ENCODE assay signal across 32 cellular contexts in the genomic region with DNA sequence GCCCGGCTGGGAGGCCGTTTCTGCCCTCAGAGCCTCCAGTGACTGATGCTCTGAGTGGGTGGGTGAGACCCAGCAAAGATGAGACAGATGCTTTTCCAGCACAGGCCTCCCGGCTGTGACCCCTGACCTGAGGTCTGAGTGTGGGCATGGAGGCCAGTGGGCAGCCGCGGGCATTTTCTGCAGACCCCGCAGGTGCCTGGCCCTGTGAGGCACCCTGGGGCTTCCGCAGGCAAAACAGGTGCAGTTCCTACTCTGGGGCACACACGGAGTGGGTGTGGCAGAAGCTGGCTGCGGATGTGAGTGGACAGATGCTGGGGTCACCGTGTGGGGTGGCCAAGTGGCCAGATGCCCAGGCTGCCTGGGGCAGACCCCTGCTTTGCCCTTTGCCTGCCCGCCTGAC. TPM values are rescaled to one million over a fixed set of nuclear protein-coding genes. Genes with fewer than 3 reads are reported as not detected.
"Had no signal": no experiment of that assay in that cellular context is flagged by ENCODE, and none has a peak within 500 bp of the region (broad histone marks: within the 10 kb centered on the region; RNA-seq: fewer than 3 reads in every experiment).

No MANE protein-coding gene starts in this region.

- DNase-seq: activated CD4-positive, alpha-beta T cell treated with anti-CD3 and anti-CD28 coated beads for 48 hours; activated CD4-positive, alpha-beta T cell treated with anti-CD3 and anti-CD28 coated beads, Interleukin-2, amount 50 U/mL, for 4 hours; activated CD4-positive, CD25-positive, alpha-beta regulatory T cell treated with anti-CD3 and anti-CD28 coated beads, Interleukin-2, amount 50 U/mL, for 72 hours; activated CD8-positive, alpha-beta memory T cell treated with anti-CD3 and anti-CD28 coated beads, Interleukin-2, amount 50 U/mL, for 48 hours; activated CD8-positive, alpha-beta T cell treated with anti-CD3 and anti-CD28 coated beads, Interleukin-2, amount 10 ng/mL, durations not matched to agents 7 days and 5 days; activated effector memory CD4-positive, alpha-beta T cell treated with Interleukin-2 at 50 U/mL for 16 hours; activated naive CD4-positive, alpha-beta T cell; activated naive CD8-positive, alpha-beta T cell treated with anti-CD3 and anti-CD28 coated beads, Interleukin-2, amount 50 U/mL, for 24 hours; activated T-cell treated with anti-CD3 and anti-CD28 coated beads, Interleukin-2, amount 50 U/mL, for 24 hours; amygdala; brain microvascular endothelial cell; KG1; NCI-H1048; NCI-H146; NCI-H1930; NCI-H2107; NCI-H226; NCI-H526; NCI-H774; OCI-M1; RPMI8226; SHP77; SW 1271 had no signal

- H3K27me3 Mint-ChIP-seq: activated T-cell treated with anti-CD3 and anti-CD28 coated beads, Interleukin-2, amount 50 U/mL, for 24 hours had no signal

- H3K36me3 Mint-ChIP-seq: activated naive CD4-positive, alpha-beta T cell treated with anti-CD3 and anti-CD28 coated beads, Interleukin-2, amount 50 U/mL, for 72 hours; IgD-negative memory B cell had no signal

- H3K4me3 Mint-ChIP-seq: activated CD8-positive, alpha-beta T cell treated with anti-CD3 and anti-CD28 coated beads, Interleukin-2, amount 10 ng/mL, durations not matched to agents 7 days and 5 days; activated naive CD8-positive, alpha-beta T cell treated with anti-CD3 and anti-CD28 coated beads, Interleukin-2, amount 50 U/mL, for 24 hours; activated T-cell treated with anti-CD3 and anti-CD28 coated beads, Interleukin-2, amount 50 U/mL, for 24 hours; activated T-helper 1 cell treated with anti-CD3 and anti-CD28 coated beads, Interleukin-12 subunit alpha, Interleukin-12 subunit beta, Interleukin-2, Interleukin-4 antibody, amounts not matched to agents 30 ng/mL and 10 ng/mL and 1 ng/mL, durations not matched to agents 14 hours and 24 hours and 36 hours; IgD-negative memory B cell; T-helper 2 cell treated with Interferon-gamma antibody and Interleukin-4, amounts not matched to agents 5 μg/mL and 100 μg/mL, for 36 hours had no signal

- H3K4me1 Mint-ChIP-seq: activated naive CD8-positive, alpha-beta T cell treated with anti-CD3 and anti-CD28 coated beads, Interleukin-2, amount 50 U/mL, for 24 hours; IgD-negative memory B cell had no signal

- H3K9me3 Mint-ChIP-seq: activated naive CD4-positive, alpha-beta T cell treated with anti-CD3 and anti-CD28 coated beads, Interleukin-2, amount 50 U/mL, for 72 hours; activated naive CD8-positive, alpha-beta T cell treated with anti-CD3 and anti-CD28 coated beads, Interleukin-2, amount 50 U/mL, for 24 hours; activated T-cell treated with anti-CD3 and anti-CD28 coated beads, Interleukin-2, amount 50 U/mL, for 24 hours; activated T-helper 1 cell treated with anti-CD3 and anti-CD28 coated beads, Interleukin-12 subunit alpha, Interleukin-12 subunit beta, Interleukin-2, Interleukin-4 antibody, amounts not matched to agents 30 ng/mL and 10 ng/mL and 1 ng/mL, durations not matched to agents 14 hours and 24 hours and 36 hours; IgD-negative memory B cell; T-helper 2 cell treated with Interferon-gamma antibody and Interleukin-4, amounts not matched to agents 5 μg/mL and 100 μg/mL, for 36 hours had no signal

- H3K4me1 ChIP-seq: SJSA1 had no signal

- H3K9me3 ChIP-seq: SJSA1 had no signal

- ATAC-seq: activated CD8-positive, alpha-beta T cell treated with anti-CD3 and anti-CD28 coated beads, Interleukin-2, amount 10 ng/mL, durations not matched to agents 7 days and 5 days; activated naive CD4-positive, alpha-beta T cell treated with anti-CD3 and anti-CD28 coated beads, Interleukin-2, amount 50 U/mL, for 72 hours; activated naive CD8-positive, alpha-beta T cell treated with anti-CD3 and anti-CD28 coated beads, Interleukin-2, amount 50 U/mL, for 24 hours; SK-N-SH treated with all-trans-retinoic acid at 6 μM for 48 hours had no signal

- H3K4me3 ChIP-seq: cardiac muscle cell, SJSA1 had no signal

- H3K27me3 ChIP-seq: brain microvascular endothelial cell, cardiac muscle cell, SJSA1 had no signal

- H3K27ac ChIP-seq: brain microvascular endothelial cell, cardiac muscle cell, SJSA1 had no signal

- H3K36me3 ChIP-seq: brain microvascular endothelial cell, cardiac muscle cell, SJSA1 had no signal

- H3K27ac Mint-ChIP-seq: activated CD8-positive, alpha-beta T cell treated with anti-CD3 and anti-CD28 coated beads, Interleukin-2, amount 10 ng/mL, durations not matched to agents 7 days and 5 days; activated naive CD4-positive, alpha-beta T cell treated with anti-CD3 and anti-CD28 coated beads, Interleukin-2, amount 50 U/mL, for 72 hours; activated naive CD8-positive, alpha-beta T cell treated with anti-CD3 and anti-CD28 coated beads, Interleukin-2, amount 50 U/mL, for 24 hours; activated T-cell treated with anti-CD3 and anti-CD28 coated beads, Interleukin-2, amount 50 U/mL, for 24 hours; activated T-helper 1 cell treated with anti-CD3 and anti-CD28 coated beads, Interleukin-12 subunit alpha, Interleukin-12 subunit beta, Interleukin-2, Interleukin-4 antibody, amounts not matched to agents 30 ng/mL and 10 ng/mL and 1 ng/mL, durations not matched to agents 14 hours and 24 hours and 36 hours; IgD-negative memory B cell; T-helper 2 cell treated with Interferon-gamma antibody and Interleukin-4, amounts not matched to agents 5 μg/mL and 100 μg/mL, for 36 hours had no signal

RNA-seq across cellular contexts. Expression of a gene that starts 14.8 kb away (rescaled TPM):
- total RNA-seq: activated CD8-positive, alpha-beta T cell treated with anti-CD3 and anti-CD28 coated beads, Interleukin-2, amount 10 ng/mL, durations not matched to agents 7 days and 5 days; activated naive CD4-positive, alpha-beta T cell treated with anti-CD3 and anti-CD28 coated beads, Interleukin-2, amount 50 U/mL, for 72 hours; activated T-helper 1 cell treated with anti-CD3 and anti-CD28 coated beads, Interleukin-12 subunit alpha, Interleukin-12 subunit beta, Interleukin-2, Interleukin-4 antibody, amounts not matched to agents 30 ng/mL and 10 ng/mL and 1 ng/mL, durations not matched to agents 14 hours and 24 hours and 36 hours; NCI-H460; T-helper 1 cell treated with Interleukin-12 subunit alpha and Interleukin-12 subunit beta and Interleukin-4 antibody, amounts not matched to agents 30 ng/mL and 1 ng/mL, for 36 hours had no signal
- polyA plus RNA-seq: IgD-negative memory B cell had no signal
